1 cellular context compared by ENCODE assay signal in genomic region chr5:172866802-172867748, GRCh38.
TF ChIP-seq lines count a peak whose summit lies in the region.

No MANE protein-coding gene starts in this region.

TF ChIP-seq in GM23338, 12 proteins besides CTCF, POLR2A, EP300 and RAD21 (continued from another document):
- TF ChIP-seq, protein P1, sequence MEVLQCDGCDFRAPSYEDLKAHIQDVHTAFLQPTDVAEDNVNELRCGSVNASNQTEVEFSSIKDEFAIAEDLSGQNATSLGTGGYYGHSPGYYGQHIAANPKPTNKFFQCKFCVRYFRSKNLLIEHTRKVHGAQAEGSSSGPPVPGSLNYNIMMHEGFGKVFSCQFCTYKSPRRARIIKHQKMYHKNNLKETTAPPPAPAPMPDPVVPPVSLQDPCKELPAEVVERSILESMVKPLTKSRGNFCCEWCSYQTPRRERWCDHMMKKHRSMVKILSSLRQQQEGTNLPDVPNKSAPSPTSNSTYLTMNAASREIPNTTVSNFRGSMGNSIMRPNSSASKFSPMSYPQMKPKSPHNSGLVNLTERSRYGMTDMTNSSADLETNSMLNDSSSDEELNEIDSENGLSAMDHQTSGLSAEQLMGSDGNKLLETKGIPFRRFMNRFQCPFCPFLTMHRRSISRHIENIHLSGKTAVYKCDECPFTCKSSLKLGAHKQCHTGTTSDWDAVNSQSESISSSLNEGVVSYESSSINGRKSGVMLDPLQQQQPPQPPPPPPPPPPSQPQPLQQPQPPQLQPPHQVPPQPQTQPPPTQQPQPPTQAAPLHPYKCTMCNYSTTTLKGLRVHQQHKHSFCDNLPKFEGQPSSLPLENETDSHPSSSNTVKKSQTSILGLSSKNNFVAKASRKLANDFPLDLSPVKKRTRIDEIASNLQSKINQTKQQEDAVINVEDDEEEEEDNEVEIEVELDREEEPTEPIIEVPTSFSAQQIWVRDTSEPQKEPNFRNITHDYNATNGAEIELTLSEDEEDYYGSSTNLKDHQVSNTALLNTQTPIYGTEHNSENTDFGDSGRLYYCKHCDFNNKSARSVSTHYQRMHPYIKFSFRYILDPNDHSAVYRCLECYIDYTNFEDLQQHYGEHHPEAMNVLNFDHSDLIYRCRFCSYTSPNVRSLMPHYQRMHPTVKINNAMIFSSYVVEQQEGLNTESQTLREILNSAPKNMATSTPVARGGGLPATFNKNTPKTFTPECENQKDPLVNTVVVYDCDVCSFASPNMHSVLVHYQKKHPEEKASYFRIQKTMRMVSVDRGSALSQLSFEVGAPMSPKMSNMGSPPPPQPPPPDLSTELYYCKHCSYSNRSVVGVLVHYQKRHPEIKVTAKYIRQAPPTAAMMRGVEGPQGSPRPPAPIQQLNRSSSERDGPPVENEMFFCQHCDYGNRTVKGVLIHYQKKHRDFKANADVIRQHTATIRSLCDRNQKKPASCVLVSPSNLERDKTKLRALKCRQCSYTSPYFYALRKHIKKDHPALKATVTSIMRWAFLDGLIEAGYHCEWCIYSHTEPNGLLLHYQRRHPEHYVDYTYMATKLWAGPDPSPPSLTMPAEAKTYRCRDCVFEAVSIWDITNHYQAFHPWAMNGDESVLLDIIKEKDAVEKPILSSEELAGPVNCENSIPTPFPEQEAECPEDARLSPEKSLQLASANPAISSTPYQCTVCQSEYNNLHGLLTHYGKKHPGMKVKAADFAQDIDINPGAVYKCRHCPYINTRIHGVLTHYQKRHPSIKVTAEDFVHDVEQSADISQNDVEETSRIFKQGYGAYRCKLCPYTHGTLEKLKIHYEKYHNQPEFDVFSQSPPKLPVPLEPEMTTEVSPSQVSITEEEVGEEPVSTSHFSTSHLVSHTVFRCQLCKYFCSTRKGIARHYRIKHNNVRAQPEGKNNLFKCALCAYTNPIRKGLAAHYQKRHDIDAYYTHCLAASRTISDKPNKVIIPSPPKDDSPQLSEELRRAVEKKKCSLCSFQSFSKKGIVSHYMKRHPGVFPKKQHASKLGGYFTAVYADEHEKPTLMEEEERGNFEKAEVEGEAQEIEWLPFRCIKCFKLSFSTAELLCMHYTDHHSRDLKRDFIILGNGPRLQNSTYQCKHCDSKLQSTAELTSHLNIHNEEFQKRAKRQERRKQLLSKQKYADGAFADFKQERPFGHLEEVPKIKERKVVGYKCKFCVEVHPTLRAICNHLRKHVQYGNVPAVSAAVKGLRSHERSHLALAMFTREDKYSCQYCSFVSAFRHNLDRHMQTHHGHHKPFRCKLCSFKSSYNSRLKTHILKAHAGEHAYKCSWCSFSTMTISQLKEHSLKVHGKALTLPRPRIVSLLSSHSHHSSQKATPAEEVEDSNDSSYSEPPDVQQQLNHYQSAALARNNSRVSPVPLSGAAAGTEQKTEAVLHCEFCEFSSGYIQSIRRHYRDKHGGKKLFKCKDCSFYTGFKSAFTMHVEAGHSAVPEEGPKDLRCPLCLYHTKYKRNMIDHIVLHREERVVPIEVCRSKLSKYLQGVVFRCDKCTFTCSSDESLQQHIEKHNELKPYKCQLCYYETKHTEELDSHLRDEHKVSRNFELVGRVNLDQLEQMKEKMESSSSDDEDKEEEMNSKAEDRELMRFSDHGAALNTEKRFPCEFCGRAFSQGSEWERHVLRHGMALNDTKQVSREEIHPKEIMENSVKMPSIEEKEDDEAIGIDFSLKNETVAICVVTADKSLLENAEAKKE (CRISPR knock-in tag; IDR thresholded peaks at IDR 0.05), result peak; percentile 60
- TF ChIP-seq, protein P2, sequence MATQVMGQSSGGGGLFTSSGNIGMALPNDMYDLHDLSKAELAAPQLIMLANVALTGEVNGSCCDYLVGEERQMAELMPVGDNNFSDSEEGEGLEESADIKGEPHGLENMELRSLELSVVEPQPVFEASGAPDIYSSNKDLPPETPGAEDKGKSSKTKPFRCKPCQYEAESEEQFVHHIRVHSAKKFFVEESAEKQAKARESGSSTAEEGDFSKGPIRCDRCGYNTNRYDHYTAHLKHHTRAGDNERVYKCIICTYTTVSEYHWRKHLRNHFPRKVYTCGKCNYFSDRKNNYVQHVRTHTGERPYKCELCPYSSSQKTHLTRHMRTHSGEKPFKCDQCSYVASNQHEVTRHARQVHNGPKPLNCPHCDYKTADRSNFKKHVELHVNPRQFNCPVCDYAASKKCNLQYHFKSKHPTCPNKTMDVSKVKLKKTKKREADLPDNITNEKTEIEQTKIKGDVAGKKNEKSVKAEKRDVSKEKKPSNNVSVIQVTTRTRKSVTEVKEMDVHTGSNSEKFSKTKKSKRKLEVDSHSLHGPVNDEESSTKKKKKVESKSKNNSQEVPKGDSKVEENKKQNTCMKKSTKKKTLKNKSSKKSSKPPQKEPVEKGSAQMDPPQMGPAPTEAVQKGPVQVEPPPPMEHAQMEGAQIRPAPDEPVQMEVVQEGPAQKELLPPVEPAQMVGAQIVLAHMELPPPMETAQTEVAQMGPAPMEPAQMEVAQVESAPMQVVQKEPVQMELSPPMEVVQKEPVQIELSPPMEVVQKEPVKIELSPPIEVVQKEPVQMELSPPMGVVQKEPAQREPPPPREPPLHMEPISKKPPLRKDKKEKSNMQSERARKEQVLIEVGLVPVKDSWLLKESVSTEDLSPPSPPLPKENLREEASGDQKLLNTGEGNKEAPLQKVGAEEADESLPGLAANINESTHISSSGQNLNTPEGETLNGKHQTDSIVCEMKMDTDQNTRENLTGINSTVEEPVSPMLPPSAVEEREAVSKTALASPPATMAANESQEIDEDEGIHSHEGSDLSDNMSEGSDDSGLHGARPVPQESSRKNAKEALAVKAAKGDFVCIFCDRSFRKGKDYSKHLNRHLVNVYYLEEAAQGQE (IDR thresholded peaks at IDR 0.05; ENCODE audit: unreplicated experiment), result no peak
- TF ChIP-seq ZNF114 (CRISPR knock-in tag; IDR thresholded peaks at IDR 0.05) (no peak), EZH2 (IDR thresholded peaks at IDR 0.05; ENCODE audit: low read depth, unreplicated experiment) (no peak), JUNB (IDR thresholded peaks at IDR 0.05; ENCODE audit: unreplicated experiment) (no peak), NANOG (IDR thresholded peaks at IDR 0.05; ENCODE audit: borderline replicate concordance) (0 out of 2 replicates have a peak, but pooled peaks have one; percentile 44), CREB1 (CRISPR knock-in tag; IDR thresholded peaks at IDR 0.05; ENCODE audit: low read depth) (no peak)
